In genomic region chr16:87681990-87682570, GRCh38 we compare ENCODE assay signal across 8 cellular contexts.
DNase-seq lines count a peak whose midpoint lies in the region; ATAC-seq and TF ChIP-seq lines count a peak whose summit lies in the region.

No MANE protein-coding gene starts in this region.

- intact Hi-C loops in A673 (cut with micrococcal nuclease; ENCODE audit: unreplicated experiment) (no loop called here), gastrocnemius medialis (cut with DNase I; ENCODE audit: low total_unique reads) (no loop called here)

- POLR2A ChIA-PET in A673 (lab: Charles Lee; ENCODE audit: low non-redundant PET) = no interaction called here

- CTCF ChIA-PET in A673 (lab: Charles Lee) = no interaction called here

- DNase-seq in A673 (ENCODE audit: low spot score) (peak; percentile 20), GM06990 (ENCODE audit: extremely low read depth, insufficient read length) (no peak), RPMI7951 (ENCODE audit: low read depth) (peak; percentile 32), fibroblast of villous mesenchyme (ENCODE audit: low read depth) (peak; percentile 64), gastrocnemius medialis (no peak), COR-L47 (lab: John Stamatoyannopoulos, UW) (no peak), NCI-H1105 treated with DMSO at 0.1 percent for 48 hours (lab: John Stamatoyannopoulos, UW) (no peak)

- BruUV-seq in A673 (replicated peaks; lab: Mats Ljungman, UMichigan) = no TSS peak

- peaks cover 4% of the 10 kb centered on the region for H3K27me3 ChIP-seq in A673 (replicated peaks; ENCODE audit: insufficient read depth, low read depth, low read length, poor library complexity)
- no peaks in the 10 kb centered on the region; the same call in 1 of the 2 replicates for H3K27me3 ChIP-seq in GM06990 (replicated peaks; ENCODE audit: control insufficient read depth, insufficient read depth, low read length)
- peaks cover 31 to 57% (median 32%) of the 10 kb centered on the region in 3 donors for H3K27me3 ChIP-seq in gastrocnemius medialis

- TF ChIP-seq POLR2A in gastrocnemius medialis (IDR thresholded peaks at IDR 0.05) = no peak

- TF ChIP-seq CTCF in A673 (conservative IDR thresholded peaks at IDR 0.05; ENCODE audit: low read depth, low read length) (peak; percentile 35; the same call in 1 of the 2 replicates), GM06990 (IDR thresholded peaks at IDR 0.05; ENCODE audit: insufficient read depth, low read length, poor library complexity, severe bottlenecking) (peak; percentile 71), fibroblast of villous mesenchyme (IDR thresholded peaks at IDR 0.05; ENCODE audit: insufficient read depth, low read depth, low read length) (peak; percentile 35), gastrocnemius medialis (IDR thresholded peaks at IDR 0.05 in 4 of 5, conservative IDR thresholded peaks at IDR 0.05 in 1 of 5) (no peak)

- H3K36me3 ChIP-seq in A673 (ENCODE audit: insufficient read depth, low read length, poor library complexity, severe bottlenecking) (no peaks in the 10 kb centered on the region), GM06990 (ENCODE audit: control insufficient read depth, insufficient read depth, low read length) (no peaks in the 10 kb centered on the region), gastrocnemius medialis (no peaks in the 10 kb centered on the region)

- H3K4me3 ChIP-seq in A673 (ENCODE audit: low read depth, low read length, poor library complexity, severe bottlenecking) (no peak overlapping the region), GM06990 (replicated peaks; ENCODE audit: low read depth, low read length) (no peak overlapping the region), fibroblast of villous mesenchyme (ENCODE audit: low read depth, low read length) (no peak overlapping the region), gastrocnemius medialis (no peak overlapping the region)

- H3K9me3 ChIP-seq in A673 (ENCODE audit: low read depth, low read length, poor library complexity, severe bottlenecking) = no peaks in the 10 kb centered on the region
- no peaks in the 10 kb centered on the region for H3K9me3 ChIP-seq in gastrocnemius medialis

- H3K4me1 ChIP-seq in A673 (ENCODE audit: insufficient read depth, low read length, poor library complexity, severe bottlenecking) (no peaks in the 10 kb centered on the region), gastrocnemius medialis (no peaks in the 10 kb centered on the region)

- in situ Hi-C loops in gastrocnemius medialis (cut with MboI; ENCODE audit: low sequenced_read_pairs in 4 of 4) = no loop called here

- no peak overlapping the region for H3K27ac ChIP-seq in A673 (ENCODE audit: low read depth, low read length, poor library complexity, severe bottlenecking)
- no peak overlapping the region for H3K27ac ChIP-seq in gastrocnemius medialis

- ATAC-seq in gastrocnemius medialis (no peak), GM19452 (IDR thresholded peaks at IDR 0.05; ENCODE audit: unreplicated experiment) (no peak)

Comparison
In these comparisons a context has a peak if more than half of its experiments do, and no peak if none do; other contexts are left out.
1. DNase-seq: peak in A673 (single experiment), RPMI7951 (single experiment) and fibroblast of villous mesenchyme (single experiment); none in GM06990 (single experiment), gastrocnemius medialis (0 of 2), COR-L47 (single experiment) and NCI-H1105 treated with DMSO at 0.1 percent for 48 hours (single experiment).
2. CTCF ChIP-seq: peak in A673 (single experiment), GM06990 (single experiment) and fibroblast of villous mesenchyme (single experiment); none in gastrocnemius medialis (0 of 5).